ENCODE assay signal across 8 cellular contexts in the genomic region with DNA sequence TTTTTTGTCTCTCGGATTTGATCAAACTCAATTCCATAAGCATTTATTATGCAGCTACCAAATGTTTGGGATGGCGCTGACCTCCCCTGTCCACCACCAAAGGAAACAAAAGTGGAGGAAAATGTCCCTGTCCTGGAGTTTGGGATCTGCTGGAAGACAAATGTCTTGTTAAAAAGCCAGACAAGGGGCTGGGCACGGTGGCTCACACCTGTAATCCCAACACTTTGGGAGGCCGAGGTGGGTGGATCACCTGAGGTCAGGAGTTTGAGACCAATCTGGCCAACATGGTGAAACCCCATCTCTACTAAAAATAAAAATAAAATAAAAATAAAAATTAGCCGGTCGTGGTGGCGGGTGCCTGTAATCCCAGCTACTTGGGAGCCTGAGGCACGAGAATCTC. TPM values are rescaled to one million over a fixed set of nuclear protein-coding genes. Genes with fewer than 3 reads are reported as not detected.
DNase-seq lines count a peak whose midpoint lies in the region; ATAC-seq and TF ChIP-seq lines count a peak whose summit lies in the region.
"Not testable (repeated sequence)": the region's sequence is repeated elsewhere in the genome, so short reads cannot be mapped to it uniquely, and the experiment has no call there.

No MANE protein-coding gene starts in this region.

- not testable (repeated sequence) for TF ChIP-seq POLR2A in breast epithelium (IDR thresholded peaks at IDR 0.05); heart left ventricle (IDR thresholded peaks at IDR 0.05); thyroid gland (IDR thresholded peaks at IDR 0.05); uterus (IDR thresholded peaks at IDR 0.05)

- H3K9me3 Mint-ChIP-seq in activated CD8-positive, alpha-beta T cell treated with anti-CD3 and anti-CD28 coated beads, Interleukin-2, amount 10 ng/mL, durations not matched to agents 7 days and 5 days (ENCODE audit: insufficient read depth) = not testable (repeated sequence)

- POLR2A ChIA-PET in activated CD8-positive, alpha-beta T cell treated with anti-CD3 and anti-CD28 coated beads, Interleukin-2, amount 10 ng/mL, durations not matched to agents 7 days and 5 days (lab: Charles Lee) = not testable (repeated sequence)

- DNase-seq in activated CD8-positive, alpha-beta T cell treated with anti-CD3 and anti-CD28 coated beads, Interleukin-2, amount 10 ng/mL, durations not matched to agents 7 days and 5 days = peak; percentile 2
- DNase-seq in breast epithelium (ENCODE audit: low spot score in 2 of 2); heart left ventricle; osteoblast (ENCODE audit: insufficient read length, low spot score, missing footprints); thyroid gland; uterus: not testable (repeated sequence)
- DNase-seq in left lobe of liver (ENCODE audit: low spot score) = peak; percentile 6

- intact Hi-C loops in breast epithelium (cut with DNase I; ENCODE audit: low total_unique reads); heart left ventricle (cut with DNase I); thyroid gland (cut with DNase I); uterus (cut with DNase I; ENCODE audit: low total_unique reads): not testable (repeated sequence)

- not testable (repeated sequence) for H3K79me2 ChIP-seq in osteoblast (ENCODE audit: insufficient read depth, low read length)

- not testable (repeated sequence) for TF ChIP-seq CTCF in breast epithelium (IDR thresholded peaks at IDR 0.05); heart left ventricle (IDR thresholded peaks at IDR 0.05); osteoblast (IDR thresholded peaks at IDR 0.05; ENCODE audit: extremely low read depth, low read depth, low read length); thyroid gland (IDR thresholded peaks at IDR 0.05); uterus (IDR thresholded peaks at IDR 0.05)

- H3K4me1 Mint-ChIP-seq in activated CD8-positive, alpha-beta T cell treated with anti-CD3 and anti-CD28 coated beads, Interleukin-2, amount 10 ng/mL, durations not matched to agents 7 days and 5 days (ENCODE audit: low read depth) = peaks cover 21% of the 10 kb centered on the region

- CTCF ChIA-PET in activated CD8-positive, alpha-beta T cell treated with anti-CD3 and anti-CD28 coated beads, Interleukin-2, amount 10 ng/mL, durations not matched to agents 7 days and 5 days (lab: Charles Lee) = not testable (repeated sequence)

- not testable (repeated sequence) for H3K9me3 ChIP-seq in breast epithelium; heart left ventricle; osteoblast (ENCODE audit: low read depth, low read length); skeletal muscle tissue (ENCODE audit: control insufficient read depth in 3 of 3, low read length in 3 of 3); thyroid gland; uterus

- WGBS in heart left ventricle, 4 donors = 79 to 89% (median 82%) methylated on average over 8 of the region's 8 CpGs
- WGBS in thyroid gland, 2 donors = 91% methylated on average over 8 of the region's 8 CpGs

- not testable (repeated sequence) for H3K27ac Mint-ChIP-seq in activated CD8-positive, alpha-beta T cell treated with anti-CD3 and anti-CD28 coated beads, Interleukin-2, amount 10 ng/mL, durations not matched to agents 7 days and 5 days

- not testable (repeated sequence) for H3K36me3 ChIP-seq in breast epithelium; heart left ventricle; osteoblast (ENCODE audit: insufficient read depth, low read length); skeletal muscle tissue (ENCODE audit: control insufficient read depth in 3 of 3, insufficient read depth in 3 of 3, low read length in 3 of 3); thyroid gland; uterus

- peak overlapping the region; percentile 25 to 87 for H3K27ac ChIP-seq in breast epithelium
- peak overlapping the region; percentile 48 to 95 (median 80) for H3K27ac ChIP-seq in heart left ventricle
- H3K27ac ChIP-seq in osteoblast (ENCODE audit: low read depth, low read length) = not testable (repeated sequence)
- peak overlapping the region; percentile 68 for H3K27ac ChIP-seq in skeletal muscle tissue (ENCODE audit: low read depth, low read length)
- H3K27ac ChIP-seq in thyroid gland = peak overlapping the region; percentile 29 to 69 (median 48)
- H3K27ac ChIP-seq in uterus = peak overlapping the region; percentile 79 to 83

- not testable (repeated sequence) for H3K27me3 ChIP-seq in breast epithelium; heart left ventricle; osteoblast (ENCODE audit: insufficient read depth, low read length); skeletal muscle tissue (ENCODE audit: control insufficient read depth in 3 of 3, insufficient read depth in 3 of 3, low read length in 3 of 3); thyroid gland; uterus

- peaks cover 16% of the 10 kb centered on the region for H3K27me3 Mint-ChIP-seq in activated CD8-positive, alpha-beta T cell treated with anti-CD3 and anti-CD28 coated beads, Interleukin-2, amount 10 ng/mL, durations not matched to agents 7 days and 5 days (ENCODE audit: low read depth)

- H3K4me2 ChIP-seq in osteoblast (ENCODE audit: insufficient read depth, low read length) = peak overlapping the region; percentile 83

- H3K4me3 Mint-ChIP-seq in activated CD8-positive, alpha-beta T cell treated with anti-CD3 and anti-CD28 coated beads, Interleukin-2, amount 10 ng/mL, durations not matched to agents 7 days and 5 days = not testable (repeated sequence)

- ATAC-seq in activated CD8-positive, alpha-beta T cell treated with anti-CD3 and anti-CD28 coated beads, Interleukin-2, amount 10 ng/mL, durations not matched to agents 7 days and 5 days; heart left ventricle; left lobe of liver: not testable (repeated sequence)

- H3K4me1 ChIP-seq in breast epithelium; osteoblast (ENCODE audit: insufficient read depth, low read length); thyroid gland; uterus: not testable (repeated sequence)
- peaks cover 0 to 27% (median 5%) of the 10 kb centered on the region in 12 donors for H3K4me1 ChIP-seq in heart left ventricle
- H3K4me1 ChIP-seq in skeletal muscle tissue (ENCODE audit: control insufficient read depth in 3 of 3, insufficient read depth in 3 of 3, low read length in 3 of 3) = peaks cover 0 to 10% (median 0%) of the 10 kb centered on the region in 3 donors

- H3K4me3 ChIP-seq in breast epithelium; osteoblast (ENCODE audit: insufficient read depth, low read length); thyroid gland (replicated peaks in 1 of 3); uterus: not testable (repeated sequence)
- H3K4me3 ChIP-seq in heart left ventricle (peak overlapping the region in 9 of 12 donors; percentile 4 to 45 (median 28)), skeletal muscle tissue (ENCODE audit: low read length in 3 of 3) (peak overlapping the region in 1 of 3 donors; percentile 60)

- not testable (repeated sequence) for H3K36me3 Mint-ChIP-seq in activated CD8-positive, alpha-beta T cell treated with anti-CD3 and anti-CD28 coated beads, Interleukin-2, amount 10 ng/mL, durations not matched to agents 7 days and 5 days (ENCODE audit: low read depth)

- H3K9ac ChIP-seq in skeletal muscle tissue (ENCODE audit: low read depth in 1 of 3, low read length in 3 of 3) = not testable (repeated sequence)

- not testable (repeated sequence) for H4K20me1 ChIP-seq in osteoblast (ENCODE audit: insufficient read depth, low read length)

- H2AFZ ChIP-seq in osteoblast (ENCODE audit: low read length) = peak overlapping the region; percentile 97

RNA-seq across cellular contexts. Expression of gene TTC7B, which starts 22.3 kb away (rescaled TPM):
- total RNA-seq in activated CD8-positive, alpha-beta T cell treated with anti-CD3 and anti-CD28 coated beads, Interleukin-2, amount 10 ng/mL, durations not matched to agents 7 days and 5 days = 1 to 10 TPM; 5.3 to 6.8 TPM
- 10 to 100 TPM; 14.0 to 29.1 (median 22.0) TPM for total RNA-seq in breast epithelium
- 10 to 100 TPM; 54.5 to 76.1 (median 67.9) TPM for total RNA-seq in heart left ventricle
- polyA plus RNA-seq in heart left ventricle = 10 to 100 TPM; 20.3 to 38.6 TPM
- 32.4 TPM for total RNA-seq in left lobe of liver
- total RNA-seq in osteoblast = 14.5 and 24.2 TPM in 2 replicates
- 5.7 TPM for total RNA-seq in skeletal muscle tissue
- total RNA-seq in thyroid gland = 10 to 100 TPM; 19.1 to 87.6 (median 22.1) TPM
- 10 to 100 TPM; 15.3 to 73.9 (median 28.0) TPM for total RNA-seq in uterus
